Comparison of ENCODE assay signal across 2 cellular contexts in the genomic region with DNA sequence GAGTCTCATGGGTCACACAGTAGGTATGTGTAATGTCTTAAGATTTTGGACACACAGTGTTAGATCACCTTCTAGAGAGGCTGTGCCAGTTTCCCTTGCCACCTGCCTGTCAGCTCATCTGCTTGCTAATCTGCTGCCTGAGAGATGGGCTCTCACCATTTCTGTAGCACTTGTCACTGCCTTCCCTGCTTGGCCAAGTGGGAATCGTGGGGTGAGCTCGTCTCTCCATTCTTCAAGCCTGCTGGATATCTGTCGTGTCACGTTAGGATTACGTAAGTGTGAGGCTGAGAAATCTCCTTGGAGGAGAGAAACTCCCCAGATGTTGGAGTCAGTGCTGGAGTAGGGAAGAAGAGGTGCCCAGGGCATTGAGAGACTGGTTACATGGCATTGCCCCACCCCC.
TF ChIP-seq lines count a peak whose summit lies in the region.

No MANE protein-coding gene starts in this region.

TF ChIP-seq in H1, 55 proteins besides CTCF, POLR2A, EP300 and RAD21:
- TF ChIP-seq SAP30 (IDR thresholded peaks at IDR 0.05; ENCODE audit: insufficient read depth, insufficient replicate concordance, low read length) (no peak), EGR1 (IDR thresholded peaks at IDR 0.05; ENCODE audit: borderline replicate concordance, low read depth, low read length) (no peak)
TF ChIP-seq in H1: peak in this region for 0.

TF ChIP-seq in SK-N-SH treated with all-trans-retinoic acid at 6 μM for 48 hours, 23 proteins besides CTCF, POLR2A, EP300 and RAD21:
- no peak for TF ChIP-seq ZFP3 (CRISPR knock-in tag; IDR thresholded peaks at IDR 0.05)
- no peak for TF ChIP-seq SNAI2 (CRISPR knock-in tag; IDR thresholded peaks at IDR 0.05)
- no peak for TF ChIP-seq ARNTL (CRISPR knock-in tag; IDR thresholded peaks at IDR 0.05; ENCODE audit: borderline replicate concordance, low read depth)
- TF ChIP-seq, protein P1, sequence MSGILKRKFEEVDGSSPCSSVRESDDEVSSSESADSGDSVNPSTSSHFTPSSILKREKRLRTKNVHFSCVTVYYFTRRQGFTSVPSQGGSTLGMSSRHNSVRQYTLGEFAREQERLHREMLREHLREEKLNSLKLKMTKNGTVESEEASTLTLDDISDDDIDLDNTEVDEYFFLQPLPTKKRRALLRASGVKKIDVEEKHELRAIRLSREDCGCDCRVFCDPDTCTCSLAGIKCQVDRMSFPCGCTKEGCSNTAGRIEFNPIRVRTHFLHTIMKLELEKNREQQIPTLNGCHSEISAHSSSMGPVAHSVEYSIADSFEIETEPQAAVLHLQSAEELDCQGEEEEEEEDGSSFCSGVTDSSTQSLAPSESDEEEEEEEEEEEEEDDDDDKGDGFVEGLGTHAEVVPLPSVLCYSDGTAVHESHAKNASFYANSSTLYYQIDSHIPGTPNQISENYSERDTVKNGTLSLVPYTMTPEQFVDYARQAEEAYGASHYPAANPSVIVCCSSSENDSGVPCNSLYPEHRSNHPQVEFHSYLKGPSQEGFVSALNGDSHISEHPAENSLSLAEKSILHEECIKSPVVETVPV (CRISPR knock-in tag; IDR thresholded peaks at IDR 0.05), result no peak
- TF ChIP-seq, protein P2, sequence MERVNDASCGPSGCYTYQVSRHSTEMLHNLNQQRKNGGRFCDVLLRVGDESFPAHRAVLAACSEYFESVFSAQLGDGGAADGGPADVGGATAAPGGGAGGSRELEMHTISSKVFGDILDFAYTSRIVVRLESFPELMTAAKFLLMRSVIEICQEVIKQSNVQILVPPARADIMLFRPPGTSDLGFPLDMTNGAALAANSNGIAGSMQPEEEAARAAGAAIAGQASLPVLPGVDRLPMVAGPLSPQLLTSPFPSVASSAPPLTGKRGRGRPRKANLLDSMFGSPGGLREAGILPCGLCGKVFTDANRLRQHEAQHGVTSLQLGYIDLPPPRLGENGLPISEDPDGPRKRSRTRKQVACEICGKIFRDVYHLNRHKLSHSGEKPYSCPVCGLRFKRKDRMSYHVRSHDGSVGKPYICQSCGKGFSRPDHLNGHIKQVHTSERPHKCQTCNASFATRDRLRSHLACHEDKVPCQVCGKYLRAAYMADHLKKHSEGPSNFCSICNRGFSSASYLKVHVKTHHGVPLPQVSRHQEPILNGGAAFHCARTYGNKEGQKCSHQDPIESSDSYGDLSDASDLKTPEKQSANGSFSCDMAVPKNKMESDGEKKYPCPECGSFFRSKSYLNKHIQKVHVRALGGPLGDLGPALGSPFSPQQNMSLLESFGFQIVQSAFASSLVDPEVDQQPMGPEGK (CRISPR knock-in tag; IDR thresholded peaks at IDR 0.05; ENCODE audit: borderline replicate concordance), result no peak
- TF ChIP-seq TOX (CRISPR knock-in tag; IDR thresholded peaks at IDR 0.05; ENCODE audit: borderline replicate concordance), result no peak
- no peak for TF ChIP-seq ZNF8 (CRISPR knock-in tag; IDR thresholded peaks at IDR 0.05)
- no peak for TF ChIP-seq BACH2 (CRISPR knock-in tag; IDR thresholded peaks at IDR 0.05; ENCODE audit: borderline replicate concordance)
- no peak for TF ChIP-seq RARB (CRISPR knock-in tag; IDR thresholded peaks at IDR 0.05)
- TF ChIP-seq, protein P3, sequence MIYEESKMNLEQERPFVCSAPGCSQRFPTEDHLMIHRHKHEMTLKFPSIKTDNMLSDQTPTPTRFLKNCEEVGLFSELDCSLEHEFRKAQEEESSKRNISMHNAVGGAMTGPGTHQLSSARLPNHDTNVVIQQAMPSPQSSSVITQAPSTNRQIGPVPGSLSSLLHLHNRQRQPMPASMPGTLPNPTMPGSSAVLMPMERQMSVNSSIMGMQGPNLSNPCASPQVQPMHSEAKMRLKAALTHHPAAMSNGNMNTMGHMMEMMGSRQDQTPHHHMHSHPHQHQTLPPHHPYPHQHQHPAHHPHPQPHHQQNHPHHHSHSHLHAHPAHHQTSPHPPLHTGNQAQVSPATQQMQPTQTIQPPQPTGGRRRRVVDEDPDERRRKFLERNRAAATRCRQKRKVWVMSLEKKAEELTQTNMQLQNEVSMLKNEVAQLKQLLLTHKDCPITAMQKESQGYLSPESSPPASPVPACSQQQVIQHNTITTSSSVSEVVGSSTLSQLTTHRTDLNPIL (CRISPR knock-in tag; IDR thresholded peaks at IDR 0.05; ENCODE audit: low read depth), result no peak
- no peak for TF ChIP-seq CSDC2 (CRISPR knock-in tag; IDR thresholded peaks at IDR 0.05)
- TF ChIP-seq ZC3H10 (CRISPR knock-in tag; IDR thresholded peaks at IDR 0.05), result no peak
- no peak for TF ChIP-seq ESRRG (CRISPR knock-in tag; IDR thresholded peaks at IDR 0.05)
- no peak for TF ChIP-seq ZNF70 (CRISPR knock-in tag; IDR thresholded peaks at IDR 0.05)
- TF ChIP-seq ISL1 (CRISPR knock-in tag; IDR thresholded peaks at IDR 0.05), result no peak
